ENCODE assay signal across 8 cellular contexts in genomic region chr4:6134612-6135220, GRCh38.
A peak's percentile ranks its signal among the peaks of the same experiment; 100 is the strongest.
DNase-seq lines count a peak whose midpoint lies in the region; ATAC-seq lines count a peak whose summit lies in the region.

No MANE protein-coding gene starts in this region.

- H3K4me1 ChIP-seq in CD4-positive, alpha-beta memory T cell (ENCODE audit: insufficient read depth, low read length), result peaks cover 11% of the 10 kb centered on the region

- H3K27me3 Mint-ChIP-seq in CD4-positive, alpha-beta memory T cell, result no peaks in the 10 kb centered on the region

- H3K27me3 ChIP-seq in CD4-positive, alpha-beta memory T cell (ENCODE audit: insufficient read depth, low read length), result no peaks in the 10 kb centered on the region

- no peak overlapping the region for H3K4me3 ChIP-seq in CD4-positive, alpha-beta memory T cell (ENCODE audit: low read length in 2 of 2)

- H3K9me3 ChIP-seq in CD4-positive, alpha-beta memory T cell (ENCODE audit: control insufficient read depth in 1 of 2, low read length in 2 of 2), result no peaks in the 10 kb centered on the region

- H3K4me3 Mint-ChIP-seq in CD4-positive, alpha-beta memory T cell, result no peak overlapping the region

- H3K27ac Mint-ChIP-seq in CD4-positive, alpha-beta memory T cell, result peak overlapping the region; percentile 6 to 78 (median 49)

- intact Hi-C loops in CD4-positive, alpha-beta memory T cell (cut with micrococcal nuclease), result loop anchor here (1.0 to 10.0 kb wide), 3 partner anchors 50 to 116 kb away; no protein-coding TSS in a partner anchor

- peak; percentile 48 to 75 (median 60) for DNase-seq in CD4-positive, alpha-beta memory T cell
- peak; percentile 49 for DNase-seq in HT1080 (ENCODE audit: low read depth)
- peak; percentile 66 for DNase-seq in activated CD8-positive, alpha-beta memory T cell treated with anti-CD3 and anti-CD28 coated beads for 24 hours
- peak; percentile 10 to 37 for DNase-seq in stimulated activated CD4-positive, alpha-beta T cell treated with anti-CD3 and anti-CD28 coated beads, Interleukin-2, amount 100 ng/mL, for 24 hours
- no peak for DNase-seq in NOMO-1 treated with DMSO at 0.1 percent for 48 hours (lab: John Stamatoyannopoulos, UW; ENCODE audit: unreplicated experiment)

- peaks cover 0 to 4% of the 10 kb centered on the region in 2 donors for H3K36me3 Mint-ChIP-seq in CD4-positive, alpha-beta memory T cell

- no peaks in the 10 kb centered on the region for H3K36me3 ChIP-seq in CD4-positive, alpha-beta memory T cell (ENCODE audit: insufficient read depth, low read length)

- no peak overlapping the region for H3K27ac ChIP-seq in CD4-positive, alpha-beta memory T cell (ENCODE audit: low read depth, low read length)

- POLR2A ChIA-PET in CD4-positive, alpha-beta memory T cell (lab: Charles Lee; ENCODE audit: partially characterized antibody), result interaction anchor here (0.8 to 1.4 kb wide), 4 partner anchors 45 to 116 kb away, joined by 3 to 8 read pairs (median 5); partner anchors contain the start of gene JAKMIP1

- H3K4me1 Mint-ChIP-seq in CD4-positive, alpha-beta memory T cell, result peaks cover 6 to 20% (median 14%) of the 10 kb centered on the region in 4 donors

- CTCF ChIA-PET in CD4-positive, alpha-beta memory T cell (lab: Charles Lee; ENCODE audit: partially characterized antibody), result interaction anchor here (0.6 to 8.4 kb wide), 25 partner anchors 10 to 197 kb away, joined by 3 to 83 read pairs (median 4); partner anchors contain the start of gene JAKMIP1

- ATAC-seq in GM19455 (IDR thresholded peaks at IDR 0.05; ENCODE audit: unreplicated experiment) (peak; percentile 88), GM18498 (IDR thresholded peaks at IDR 0.05; ENCODE audit: unreplicated experiment) (no peak), HG03097 (IDR thresholded peaks at IDR 0.05; ENCODE audit: low FRiP score, unreplicated experiment) (no peak)

- H3K9me3 Mint-ChIP-seq in CD4-positive, alpha-beta memory T cell, result peaks cover 0 to 2% (median 0%) of the 10 kb centered on the region in 8 donors
